34 cellular contexts compared by ENCODE assay signal in the genomic region with DNA sequence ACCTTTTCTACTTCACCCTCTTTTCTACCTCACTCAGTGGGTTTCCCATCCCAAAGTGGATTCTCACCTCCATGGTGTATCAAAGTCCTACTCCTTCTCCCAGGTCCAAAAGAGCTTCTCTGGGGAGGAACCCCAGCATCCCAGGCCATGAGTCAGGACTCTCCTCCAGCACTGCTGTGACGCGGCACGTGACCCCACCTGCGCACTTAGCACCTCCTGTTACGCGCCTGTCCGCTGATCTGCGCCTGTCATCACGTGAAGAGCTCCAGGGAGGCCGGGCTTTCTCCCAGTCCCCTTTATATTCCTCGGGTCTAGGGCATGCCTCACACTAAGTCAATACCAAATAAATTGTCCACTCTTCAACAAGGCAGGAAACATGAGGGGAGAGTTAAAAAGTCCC.
"Had no signal": no experiment of that assay in that cellular context is flagged by ENCODE, and none has a peak within 500 bp of the region (broad histone marks: within the 10 kb centered on the region; RNA-seq: fewer than 3 reads in every experiment).

No MANE protein-coding gene starts in this region.

- H3K27ac ChIP-seq: body of pancreas, breast epithelium, PC-9, RWPE1, VCaP had no signal

- H3K4me1 ChIP-seq: body of pancreas, breast epithelium had no signal

- H3K27me3 Mint-ChIP-seq: IgD-negative memory B cell had no signal

- H3K36me3 Mint-ChIP-seq: activated naive CD4-positive, alpha-beta T cell treated with anti-CD3 and anti-CD28 coated beads, Interleukin-2, amount 50 U/mL, for 24 hours; activated naive CD8-positive, alpha-beta T cell treated with anti-CD3 and anti-CD28 coated beads, Interleukin-2, amount 10 ng/mL, durations not matched to agents 7 days and 5 days had no signal

- H3K27ac Mint-ChIP-seq: activated CD8-positive, alpha-beta T cell treated with anti-CD3 and anti-CD28 coated beads for 36 hours; activated naive CD4-positive, alpha-beta T cell treated with anti-CD3 and anti-CD28 coated beads, Interleukin-2, amount 50 U/mL, for 24 hours; activated naive CD8-positive, alpha-beta T cell treated with anti-CD3 and anti-CD28 coated beads, Interleukin-2, amount 10 ng/mL, durations not matched to agents 7 days and 5 days; activated T-helper 2 cell treated with anti-CD3 and anti-CD28 coated beads, Interferon-gamma antibody, Interleukin-2, Interleukin-4, amounts not matched to agents 10 μg/mL and 5 μg/mL and 100 μg/mL, durations not matched to agents 14 hours and 24 hours and 36 hours had no signal

- H3K9me3 ChIP-seq: body of pancreas, breast epithelium, MG63 had no signal

- H3K27me3 ChIP-seq: body of pancreas, breast epithelium, MG63 had no signal

- DNase-seq: activated CD4-positive, alpha-beta T cell treated with anti-CD3 and anti-CD28 coated beads for 1 hour; activated CD4-positive, alpha-beta T cell treated with anti-CD3 and anti-CD28 coated beads for 48 hours; activated CD4-positive, CD25-positive, alpha-beta regulatory T cell; activated CD8-positive, alpha-beta T cell treated with anti-CD3 and anti-CD28 coated beads for 36 hours; activated gamma-delta T cell; activated naive CD4-positive, alpha-beta T cell treated with Interleukin-2 at 50 U/mL for 16 hours; activated naive CD8-positive, alpha-beta T cell treated with anti-CD3 and anti-CD28 coated beads, Interleukin-2, amount 10 ng/mL, durations not matched to agents 7 days and 5 days; activated T-cell treated with anti-CD3 and anti-CD28 coated beads, Interleukin-2, amount 50 U/mL, for 1 hour; amygdala; body of pancreas; Kasumi-1; KG1; MG63; NCI-H1048; NCI-H1436 treated with DMSO at 0.1 percent for 48 hours; NCI-H187; NCI-H2029 treated with DMSO at 0.1 percent for 48 hours; NCI-H2107; NCI-H2171; NCI-H510A; NCI-H526; NCI-H748 treated with DMSO at 0.1 percent for 48 hours; NK-92 treated with Interleukin-12 subunit alpha and Interleukin-12 subunit beta, amount 100 ng/mL, for 24 hours; PC-9; SW 1271; T-helper 1 cell; T-helper 2 cell; T-helper 9 cell had no signal

- H3K4me3 ChIP-seq: body of pancreas, breast epithelium, MG63, PC-9 had no signal

- H3K4me1 Mint-ChIP-seq: activated naive CD4-positive, alpha-beta T cell treated with anti-CD3 and anti-CD28 coated beads, Interleukin-2, amount 50 U/mL, for 24 hours; activated naive CD8-positive, alpha-beta T cell treated with anti-CD3 and anti-CD28 coated beads, Interleukin-2, amount 10 ng/mL, durations not matched to agents 7 days and 5 days; IgD-negative memory B cell had no signal

- H3K36me3 ChIP-seq: breast epithelium, MG63 had no signal

- H3K9me3 Mint-ChIP-seq: activated CD8-positive, alpha-beta T cell treated with anti-CD3 and anti-CD28 coated beads for 36 hours; activated naive CD4-positive, alpha-beta T cell treated with anti-CD3 and anti-CD28 coated beads, Interleukin-2, amount 50 U/mL, for 24 hours; activated naive CD8-positive, alpha-beta T cell treated with anti-CD3 and anti-CD28 coated beads, Interleukin-2, amount 10 ng/mL, durations not matched to agents 7 days and 5 days; activated T-helper 2 cell treated with anti-CD3 and anti-CD28 coated beads, Interferon-gamma antibody, Interleukin-2, Interleukin-4, amounts not matched to agents 10 μg/mL and 5 μg/mL and 100 μg/mL, durations not matched to agents 14 hours and 24 hours and 36 hours had no signal

- H3K4me2 ChIP-seq: PC-9 had no signal

- H2AFZ ChIP-seq: PC-9 had no signal

- H3K4me3 Mint-ChIP-seq: activated CD8-positive, alpha-beta T cell treated with anti-CD3 and anti-CD28 coated beads for 36 hours; activated naive CD4-positive, alpha-beta T cell treated with anti-CD3 and anti-CD28 coated beads, Interleukin-2, amount 50 U/mL, for 24 hours; activated naive CD8-positive, alpha-beta T cell treated with anti-CD3 and anti-CD28 coated beads, Interleukin-2, amount 10 ng/mL, durations not matched to agents 7 days and 5 days had no signal
